In genomic region chr1:220747426-220748090, GRCh38 we compare ENCODE assay signal across 8 cellular contexts. TPM values are rescaled to one million over a fixed set of nuclear protein-coding genes. Genes with fewer than 3 reads are reported as not detected.
DNase-seq lines count a peak whose midpoint lies in the region; ATAC-seq and TF ChIP-seq lines count a peak whose summit lies in the region.

No MANE protein-coding gene starts in this region.

- peaks cover 6% of the 10 kb centered on the region for H3K4me1 Mint-ChIP-seq in activated CD4-positive, alpha-beta T cell treated with anti-CD3 and anti-CD28 coated beads for 36 hours

- peaks cover 60% of the 10 kb centered on the region for H3K27me3 Mint-ChIP-seq in activated CD4-positive, alpha-beta T cell treated with anti-CD3 and anti-CD28 coated beads for 36 hours

- DNase-seq in activated CD4-positive, alpha-beta T cell treated with anti-CD3 and anti-CD28 coated beads for 36 hours, result no peak
- DNase-seq in activated CD4-positive, alpha-beta T cell treated with anti-CD3 and anti-CD28 coated beads, Interleukin-2, amount 50 U/mL, for 4 hours, result no peak
- DNase-seq in adrenal gland (no peak), left kidney (ENCODE audit: low read depth, low spot score) (peak; percentile 70), NOMO-1 treated with DMSO at 0.1 percent for 48 hours (lab: John Stamatoyannopoulos, UW; ENCODE audit: unreplicated experiment) (no peak), NCI-H2171 treated with DMSO at 0.1 percent for 48 hours (lab: John Stamatoyannopoulos, UW) (no peak), foreskin melanocyte (no peak)

- POLR2A ChIA-PET in activated CD4-positive, alpha-beta T cell treated with anti-CD3 and anti-CD28 coated beads for 36 hours (lab: Charles Lee), result no interaction called here

- peak overlapping the region in 2 of 4 donors; percentile 35 to 83 for H3K4me3 ChIP-seq in adrenal gland

- H3K9me3 ChIP-seq in adrenal gland (replicated peaks in 1 of 3), result no peaks in the 10 kb centered on the region

- H3K27ac ChIP-seq in adrenal gland (peak overlapping the region in 3 of 5 donors; percentile 83 to 95 (median 89)), temporal lobe (ENCODE audit: low read depth, low read length) (peak overlapping the region; percentile 13)

- TF ChIP-seq POLR2A in adrenal gland (IDR thresholded peaks at IDR 0.05), result no peak

- TF ChIP-seq CTCF in adrenal gland (IDR thresholded peaks at IDR 0.05), result peak in 2 of 6 experiments; percentile 15 to 31

- no peak overlapping the region for H3K27ac Mint-ChIP-seq in activated CD4-positive, alpha-beta T cell treated with anti-CD3 and anti-CD28 coated beads for 36 hours

- H3K27me3 ChIP-seq in adrenal gland, result no peaks in the 10 kb centered on the region

- CTCF ChIA-PET in activated CD4-positive, alpha-beta T cell treated with anti-CD3 and anti-CD28 coated beads for 36 hours (lab: Charles Lee), result interaction anchor here (0.6 to 1.4 kb wide), 2 partner anchors 10 to 527 kb away, joined by 3 read pairs; no protein-coding TSS in a partner anchor

- no peaks in the 10 kb centered on the region for H3K36me3 ChIP-seq in adrenal gland (replicated peaks in 1 of 2)

- WGBS in adrenal gland, 4 donors, result 18 to 23% (median 22%) methylated on average over 18 of the region's 18 CpGs

- ATAC-seq in activated CD4-positive, alpha-beta T cell treated with anti-CD3 and anti-CD28 coated beads for 36 hours, result peak; percentile 16

- no peaks in the 10 kb centered on the region for H3K36me3 Mint-ChIP-seq in activated CD4-positive, alpha-beta T cell treated with anti-CD3 and anti-CD28 coated beads for 36 hours (ENCODE audit: low read depth)

- H3K9me3 Mint-ChIP-seq in activated CD4-positive, alpha-beta T cell treated with anti-CD3 and anti-CD28 coated beads for 36 hours (ENCODE audit: low read depth), result no peaks in the 10 kb centered on the region

- peaks cover 10 to 37% of the 10 kb centered on the region in 2 donors for H3K4me1 ChIP-seq in adrenal gland (replicated peaks in 1 of 2)

- peak overlapping the region; percentile 30 for H3K4me3 Mint-ChIP-seq in activated CD4-positive, alpha-beta T cell treated with anti-CD3 and anti-CD28 coated beads for 36 hours

- intact Hi-C loops in activated CD4-positive, alpha-beta T cell treated with anti-CD3 and anti-CD28 coated beads for 36 hours (cut with DNase I, micrococcal nuclease), result no loop called here
- intact Hi-C loops in adrenal gland (cut with DNase I), result no loop called here

RNA-seq across cellular contexts. Expression of gene MTARC2, which starts 0.6 kb away (rescaled TPM):
- total RNA-seq in activated CD4-positive, alpha-beta T cell treated with anti-CD3 and anti-CD28 coated beads for 36 hours, result not detected
- total RNA-seq in adrenal gland (10 to 100 TPM; 18.3 to 48.6 (median 29.8) TPM), temporal lobe (7.6 TPM)
- 10 to 100 TPM; 13.7 to 46.1 (median 23.5) TPM for polyA plus RNA-seq in adrenal gland

RNA-seq across cellular contexts. Expression of gene MTARC1, which starts 39.2 kb away (rescaled TPM):
- total RNA-seq in activated CD4-positive, alpha-beta T cell treated with anti-CD3 and anti-CD28 coated beads for 36 hours, result not detected
- total RNA-seq in adrenal gland (10 to 100 TPM in 2 of 8 donors, 1 to 10 TPM in 6; 5.3 to 16.5 (median 8.7) TPM), temporal lobe (13.5 TPM)
- polyA plus RNA-seq in adrenal gland, result 10 to 100 TPM; 10.6 to 26.1 (median 12.7) TPM

RNA-seq across cellular contexts. Expression of gene C1orf115, which starts 57.4 kb away (rescaled TPM):
- under 1 TPM; 0.63 to 0.78 TPM for total RNA-seq in activated CD4-positive, alpha-beta T cell treated with anti-CD3 and anti-CD28 coated beads for 36 hours
- total RNA-seq in adrenal gland, result 10 to 100 TPM in 1 of 8 donors, 1 to 10 TPM in 7; 1.1 to 12.7 (median 7.0) TPM
- 1 to 10 TPM; 4.5 to 7.7 (median 7.3) TPM for polyA plus RNA-seq in adrenal gland
- total RNA-seq in temporal lobe, result 37.1 TPM

Comparison
In these comparisons a context has a peak if more than half of its experiments do, and no peak if none do; other contexts are left out.
1. RNA of gene MTARC1, which starts 39.2 kb away (total RNA-seq): 13.5 TPM in temporal lobe (single experiment) and 5.3 to 16.5 TPM in adrenal gland; not detected in activated CD4-positive, alpha-beta T cell treated with anti-CD3 and anti-CD28 coated beads for 36 hours; every median in the first group is over 4 times any median in the second.